8 cellular contexts compared by ENCODE assay signal in the genomic region with DNA sequence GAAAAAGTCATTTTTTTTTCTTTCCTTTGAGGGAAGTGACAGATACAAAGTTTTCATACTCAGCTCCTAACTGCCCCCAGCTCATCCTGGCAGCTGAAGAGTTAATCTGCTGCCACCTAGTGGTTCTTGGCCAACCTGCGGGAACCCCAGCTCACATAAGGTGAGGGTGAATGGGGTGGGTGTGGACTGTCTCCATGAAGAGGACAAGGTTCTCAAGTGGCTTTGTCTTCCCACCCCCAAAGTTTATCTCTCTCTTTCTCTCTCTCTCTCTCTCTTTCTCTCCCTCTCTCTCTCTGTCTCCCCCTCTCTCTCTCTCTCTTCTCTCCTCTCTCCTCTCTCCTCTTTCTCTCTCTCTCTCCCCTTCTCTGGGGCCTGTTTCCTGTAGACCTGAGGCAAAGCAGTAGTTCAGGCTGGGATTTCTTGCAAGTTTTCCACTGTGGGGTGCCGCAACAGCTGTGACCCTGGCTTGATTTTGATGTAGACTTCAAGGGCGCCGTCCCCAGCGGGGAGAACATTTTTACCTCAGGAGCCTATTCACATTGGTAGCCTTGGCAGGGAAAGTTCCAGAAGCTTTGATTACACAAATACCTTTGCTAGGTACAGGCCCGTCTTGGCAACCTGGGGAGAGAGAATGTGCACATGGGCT.
DNase-seq lines count a peak whose midpoint lies in the region; ATAC-seq and TF ChIP-seq lines count a peak whose summit lies in the region.

No MANE protein-coding gene starts in this region.

- no peaks in the 10 kb centered on the region for H3K9me3 ChIP-seq in osteoblast (ENCODE audit: low read depth, low read length)

- no peaks in the 10 kb centered on the region for H3K27me3 ChIP-seq in osteoblast (ENCODE audit: insufficient read depth, low read length)

- no peak overlapping the region for H3K4me3 ChIP-seq in osteoblast (ENCODE audit: insufficient read depth, low read length)
- H3K4me3 ChIP-seq in lower leg skin (ENCODE audit: low read depth, poor library complexity, severe bottlenecking): no peak overlapping the region

- peak; percentile 77 for TF ChIP-seq CTCF in osteoblast (IDR thresholded peaks at IDR 0.05; ENCODE audit: extremely low read depth, low read depth, low read length)
- TF ChIP-seq CTCF in lower leg skin (IDR thresholded peaks at IDR 0.05): peak in 1 of 3 donors; percentile 22

- WGBS in lower leg skin, 2 donors: 51 to 64% methylated on average over 6 of the region's 6 CpGs

- no peaks in the 10 kb centered on the region for H3K4me1 ChIP-seq in osteoblast (ENCODE audit: insufficient read depth, low read length)

- no peaks in the 10 kb centered on the region for H4K20me1 ChIP-seq in osteoblast (ENCODE audit: insufficient read depth, low read length)

- ATAC-seq in GM21390 (IDR thresholded peaks at IDR 0.05; ENCODE audit: unreplicated experiment): peak; percentile 98

- intact Hi-C loops in lower leg skin (cut with DNase I; ENCODE audit: low total_unique reads): no loop called here

- H3K4me2 ChIP-seq in osteoblast (ENCODE audit: insufficient read depth, low read length): no peak overlapping the region

- no peaks in the 10 kb centered on the region for H3K79me2 ChIP-seq in osteoblast (ENCODE audit: insufficient read depth, low read length)

- DNase-seq in D341Med (ENCODE audit: low spot score): peak; percentile 79
- peak; percentile 81 for DNase-seq in HT-29 (ENCODE audit: low spot score)
- DNase-seq in NOMO-1 treated with DMSO at 0.1 percent for 48 hours (lab: John Stamatoyannopoulos, UW; ENCODE audit: unreplicated experiment): peak; percentile 60
- peak; percentile 50 for DNase-seq in activated CD8-positive, alpha-beta memory T cell treated with anti-CD3 and anti-CD28 coated beads, Interleukin-2, amount 50 U/mL, for 4 hours
- peak; percentile 23 for DNase-seq in fibroblast of gingiva (ENCODE audit: low read depth)
- DNase-seq in osteoblast (ENCODE audit: insufficient read length, low spot score, missing footprints): peak; percentile 80
- DNase-seq in lower leg skin (ENCODE audit: low spot score in 2 of 2): no peak

- no peak overlapping the region for H3K27ac ChIP-seq in osteoblast (ENCODE audit: low read depth, low read length)

- TF ChIP-seq POLR2A in lower leg skin (IDR thresholded peaks at IDR 0.05): no peak

- no peak overlapping the region for H2AFZ ChIP-seq in osteoblast (ENCODE audit: low read length)

- no peaks in the 10 kb centered on the region for H3K36me3 ChIP-seq in osteoblast (ENCODE audit: insufficient read depth, low read length)

Comparison
In these comparisons a context has a peak if more than half of its experiments do, and no peak if none do; other contexts are left out.
1. DNase-seq: peak in D341Med (single experiment), HT-29 (single experiment), NOMO-1 treated with DMSO at 0.1 percent for 48 hours (single experiment), activated CD8-positive, alpha-beta memory T cell treated with anti-CD3 and anti-CD28 coated beads, Interleukin-2, amount 50 U/mL, for 4 hours (single experiment), fibroblast of gingiva (single experiment) and osteoblast (single experiment); none in lower leg skin (0 of 2).